In genomic region chr11:131910491-131911387, GRCh38 we compare ENCODE assay signal across 9 cellular contexts.
DNase-seq lines count a peak whose midpoint lies in the region; ATAC-seq, FAIRE-seq and TF ChIP-seq lines count a peak whose summit lies in the region.
"Had no signal": no experiment of that assay in that cellular context is flagged by ENCODE, and none has a peak within 500 bp of the region (broad histone marks: within the 10 kb centered on the region; RNA-seq: fewer than 3 reads in every experiment).

No MANE protein-coding gene starts in this region.

- no peak overlapping the region for H3K27ac Mint-ChIP-seq in stimulated activated naive CD8-positive, alpha-beta T cell treated with anti-CD3 and anti-CD28 coated beads, Interleukin-15, amount 100 ng/mL, for 72 hours
- H3K27ac Mint-ChIP-seq: T-helper 1 cell treated with Interleukin-12 subunit alpha and Interleukin-12 subunit beta and Interleukin-4 antibody, amounts not matched to agents 30 μg/mL and 1 μg/mL, for 36 hours had no signal

- no peaks in the 10 kb centered on the region for H3K36me3 ChIP-seq in pancreas

- no peak overlapping the region for H3K27ac ChIP-seq in pancreas

- 1 to 2% methylated on average over 69 to 110 of the region's 110 CpGs for WGBS in pancreas, 2 donors

- TF ChIP-seq POLR2A in H54 (IDR thresholded peaks at IDR 0.05; ENCODE audit: low read depth, low read length) = no peak

- no peak overlapping the region for H3K4me3 Mint-ChIP-seq in stimulated activated naive CD8-positive, alpha-beta T cell treated with anti-CD3 and anti-CD28 coated beads, Interleukin-15, amount 100 ng/mL, for 72 hours
- H3K4me3 Mint-ChIP-seq: T-helper 1 cell treated with Interleukin-12 subunit alpha and Interleukin-12 subunit beta and Interleukin-4 antibody, amounts not matched to agents 30 μg/mL and 1 μg/mL, for 36 hours had no signal

- DNase-seq in NCI-H510A treated with DMSO at 0.1 percent for 48 hours (lab: John Stamatoyannopoulos, UW) (peak; percentile 60), fibroblast of peridontal ligament (ENCODE audit: extremely low read depth) (peak; percentile 55), pancreas (peak in 1 of 6 donors; percentile 66), SHP77 (lab: John Stamatoyannopoulos, UW) (no peak), H54 (ENCODE audit: insufficient read length, low spot score) (no peak)
- DNase-seq in stimulated activated naive CD8-positive, alpha-beta T cell treated with anti-CD3 and anti-CD28 coated beads, Interleukin-15, amount 100 ng/mL, for 72 hours = no peak

- H3K4me1 Mint-ChIP-seq in stimulated activated naive CD8-positive, alpha-beta T cell treated with anti-CD3 and anti-CD28 coated beads, Interleukin-15, amount 100 ng/mL, for 72 hours = no peaks in the 10 kb centered on the region

- no peaks in the 10 kb centered on the region for H3K9me3 ChIP-seq in pancreas

- peak in 3 of 4 donors; percentile 53 to 64 (median 56) for ATAC-seq in pancreas
- no peak for ATAC-seq in stimulated activated naive CD8-positive, alpha-beta T cell treated with anti-CD3 and anti-CD28 coated beads, Interleukin-15, amount 100 ng/mL, for 72 hours
- ATAC-seq in HG03565 (IDR thresholded peaks at IDR 0.05; ENCODE audit: unreplicated experiment) = no peak

- H3K9me3 Mint-ChIP-seq in stimulated activated naive CD8-positive, alpha-beta T cell treated with anti-CD3 and anti-CD28 coated beads, Interleukin-15, amount 100 ng/mL, for 72 hours = peaks cover 0 to 6% of the 10 kb centered on the region in 2 donors
- H3K9me3 Mint-ChIP-seq: T-helper 1 cell treated with Interleukin-12 subunit alpha and Interleukin-12 subunit beta and Interleukin-4 antibody, amounts not matched to agents 30 μg/mL and 1 μg/mL, for 36 hours had no signal

- TF ChIP-seq CTCF in pancreas (IDR thresholded peaks at IDR 0.05) = no peak

- peaks cover 0 to 10% (median 2%) of the 10 kb centered on the region in 4 donors for H3K27me3 ChIP-seq in pancreas

- H3K27me3 Mint-ChIP-seq in stimulated activated naive CD8-positive, alpha-beta T cell treated with anti-CD3 and anti-CD28 coated beads, Interleukin-15, amount 100 ng/mL, for 72 hours = peaks cover 90% of the 10 kb centered on the region

- intact Hi-C loops in pancreas (cut with DNase I) = no loop called here

- peak overlapping the region; percentile 42; the same call in 1 of the 2 replicates for H3K4me3 ChIP-seq in GM08714 (ENCODE audit: low read length)
- H3K4me3 ChIP-seq in pancreas = peak overlapping the region in 2 of 4 donors; percentile 21 to 41

- no peaks in the 10 kb centered on the region for H3K4me1 ChIP-seq in pancreas

- FAIRE-seq in pancreas (lab: Jason Lieb, UNC) = no peak
- no peak for FAIRE-seq in H54 (lab: Jason Lieb, UNC)

Comparison
In these comparisons a context has a peak if more than half of its experiments do, and no peak if none do; other contexts are left out.
1. DNase-seq: peak in NCI-H510A treated with DMSO at 0.1 percent for 48 hours (single experiment) and fibroblast of peridontal ligament (single experiment); none in stimulated activated naive CD8-positive, alpha-beta T cell treated with anti-CD3 and anti-CD28 coated beads, Interleukin-15, amount 100 ng/mL, for 72 hours (0 of 2), SHP77 (0 of 2) and H54 (single experiment).
2. ATAC-seq: peak in pancreas (3 of 4); none in stimulated activated naive CD8-positive, alpha-beta T cell treated with anti-CD3 and anti-CD28 coated beads, Interleukin-15, amount 100 ng/mL, for 72 hours (single experiment) and HG03565 (single experiment).